ENCODE assay signal across 8 cellular contexts in the genomic region with DNA sequence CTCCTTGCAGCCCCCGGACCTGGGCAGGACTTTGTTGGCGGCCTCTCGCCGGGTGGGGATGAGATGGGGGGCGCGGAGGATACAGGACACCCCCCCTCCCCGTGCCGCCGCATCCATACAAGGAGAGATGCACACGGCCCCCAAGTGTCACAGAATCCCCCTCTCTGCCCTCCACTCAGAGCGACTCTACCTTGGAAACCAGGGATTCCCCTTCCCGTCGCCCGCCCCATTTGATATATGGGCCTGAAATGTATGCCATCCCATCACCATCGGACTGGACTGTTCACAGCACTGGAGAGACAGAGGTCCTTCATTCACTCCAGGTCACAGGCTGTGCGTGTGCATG. TPM values are rescaled to one million over a fixed set of nuclear protein-coding genes. Genes with fewer than 3 reads are reported as not detected.
DNase-seq lines count a peak whose midpoint lies in the region; ATAC-seq and TF ChIP-seq lines count a peak whose summit lies in the region.

No MANE protein-coding gene starts in this region.

- ATAC-seq in DND-41 (ENCODE audit: insufficient read depth, low read depth) = peak; percentile 35; the same call in 2 of the 3 replicates
- peak; percentile 16 for ATAC-seq in HG03135 (IDR thresholded peaks at IDR 0.05; ENCODE audit: unreplicated experiment)
- ATAC-seq in body of pancreas = no peak
- ATAC-seq in HG03139 (IDR thresholded peaks at IDR 0.05; ENCODE audit: unreplicated experiment) = no peak

- no peak for TF ChIP-seq EP300 in transverse colon (IDR thresholded peaks at IDR 0.05; ENCODE audit: low read depth)

- H3K27ac ChIP-seq in DND-41 (ENCODE audit: low read length) (peak overlapping the region; percentile 49; the same call in 1 of the 2 replicates), body of pancreas (peak overlapping the region in 3 of 4 donors; percentile 51 to 71 (median 70)), transverse colon (peak overlapping the region; percentile 81 to 87 (median 84))

- peaks cover 18% of the 10 kb centered on the region for H3K4me1 ChIP-seq in DND-41 (ENCODE audit: insufficient read depth, low read length)
- peaks cover 12% of the 10 kb centered on the region for H3K4me1 ChIP-seq in body of pancreas
- H3K4me1 ChIP-seq in transverse colon = peaks cover 0 to 9% (median 2%) of the 10 kb centered on the region in 4 donors

- H2AFZ ChIP-seq in DND-41 (ENCODE audit: low read depth, low read length) = peak overlapping the region; percentile 85

- H4K20me1 ChIP-seq in DND-41 (ENCODE audit: insufficient read depth, low read length) = no peaks in the 10 kb centered on the region

- H3K4me3 ChIP-seq in DND-41 (ENCODE audit: low read depth in 1 of 2, low read length in 2 of 2) (peak overlapping the region; percentile 51 to 76; a peak in 3 of 4 replicates), body of pancreas (peak overlapping the region; percentile 28 to 56), lower leg skin (ENCODE audit: low read depth, poor library complexity, severe bottlenecking) (peak overlapping the region; percentile 45), transverse colon (peak overlapping the region; percentile 55 to 89 (median 64))

- H3K27me3 ChIP-seq in DND-41 (ENCODE audit: insufficient read depth, low read length, poor library complexity) (no peaks in the 10 kb centered on the region), body of pancreas (no peaks in the 10 kb centered on the region), transverse colon (no peaks in the 10 kb centered on the region)

- H3K36me3 ChIP-seq in DND-41 (ENCODE audit: insufficient read depth, low read length) = no peaks in the 10 kb centered on the region
- no peaks in the 10 kb centered on the region for H3K36me3 ChIP-seq in body of pancreas (replicated peaks in 1 of 2; ENCODE audit: insufficient read depth in 1 of 2, low read depth in 2 of 2)
- H3K36me3 ChIP-seq in transverse colon = no peaks in the 10 kb centered on the region

- H3K9ac ChIP-seq in DND-41 (ENCODE audit: low read depth, low read length) = peak overlapping the region; percentile 68

- TF ChIP-seq CTCF in DND-41 (IDR thresholded peaks at IDR 0.05; ENCODE audit: borderline replicate concordance, extremely low read depth, low read length, poor library complexity, severe bottlenecking) (no peak), body of pancreas (IDR thresholded peaks at IDR 0.05) (no peak), lower leg skin (IDR thresholded peaks at IDR 0.05) (no peak), transverse colon (IDR thresholded peaks at IDR 0.05) (no peak)

- in situ Hi-C loops in transverse colon (cut with MboI; ENCODE audit: low pct_ligation_motif_present in 1 of 4, low pct_unique_long_range_greater_than_20kb in 1 of 4, low sequenced_read_pairs in 3 of 4) = no loop called here

- TF ChIP-seq POLR2A in body of pancreas (IDR thresholded peaks at IDR 0.05) (no peak), lower leg skin (IDR thresholded peaks at IDR 0.05) (no peak), transverse colon (IDR thresholded peaks at IDR 0.05) (no peak)

- no peaks in the 10 kb centered on the region for H3K9me3 ChIP-seq in DND-41 (ENCODE audit: insufficient read depth, low read length, severe bottlenecking)
- no peaks in the 10 kb centered on the region for H3K9me3 ChIP-seq in body of pancreas
- H3K9me3 ChIP-seq in transverse colon = no peaks in the 10 kb centered on the region

- no peak for DNase-seq in DND-41
- DNase-seq in body of pancreas = no peak
- no peak for DNase-seq in lower leg skin (ENCODE audit: low spot score in 2 of 2)
- DNase-seq in transverse colon = no peak
- DNase-seq in foreskin melanocyte = no peak
- no peak for DNase-seq in 8988T

- 0 to 4% methylated on average over 2 to 4 of the region's 16 CpGs for WGBS in body of pancreas, 2 donors
- WGBS in lower leg skin, 2 donors = 0 to 41% methylated on average over 7 to 15 of the region's 16 CpGs
- WGBS in transverse colon (ENCODE audit: low coverage in 1 of 2), 2 donors = 34% methylated on average over 16 of the region's 16 CpGs; no CpG with 5 or more reads in 1 of the 2 donors

- intact Hi-C loops in body of pancreas (cut with DNase I) (no loop called here), lower leg skin (cut with DNase I; ENCODE audit: low total_unique reads) (no loop called here), transverse colon (cut with DNase I; ENCODE audit: low total_unique reads) (no loop called here)

- H3K79me2 ChIP-seq in DND-41 (ENCODE audit: insufficient read depth, low read length) = no peaks in the 10 kb centered on the region

- peak overlapping the region; percentile 78 for H3K4me2 ChIP-seq in DND-41 (ENCODE audit: insufficient read depth, low read length)

RNA-seq across cellular contexts. Expression of gene PORCN, which starts 0.4 kb away (rescaled TPM):
- 10 to 100 TPM in 1 of 2 donors, 1 to 10 TPM in 1; 6.2 to 22.7 TPM for total RNA-seq in body of pancreas
- 10 to 100 TPM; 18.6 to 32.0 (median 23.2) TPM for total RNA-seq in lower leg skin
- total RNA-seq in transverse colon = 10 to 100 TPM in 1 of 4 donors, 1 to 10 TPM in 3; 1.5 to 10.1 (median 8.2) TPM

RNA-seq across cellular contexts. Expression of gene EBP, which starts 12.4 kb away (rescaled TPM):
- 10 to 100 TPM; 14.8 to 19.7 TPM for total RNA-seq in body of pancreas
- 10 to 100 TPM; 43.5 to 87.0 (median 64.1) TPM for total RNA-seq in lower leg skin
- total RNA-seq in transverse colon = 10 to 100 TPM; 19.9 to 88.7 (median 67.6) TPM

RNA-seq across cellular contexts. Expression of gene TBC1D25, which starts 30.3 kb away (rescaled TPM):
- total RNA-seq in body of pancreas = 1 to 10 TPM; 5.4 to 5.9 TPM
- 10 to 100 TPM; 11.6 to 43.8 (median 16.2) TPM for total RNA-seq in lower leg skin
- total RNA-seq in transverse colon = 10 to 100 TPM in 3 of 4 donors, 1 to 10 TPM in 1; 8.1 to 27.7 (median 13.3) TPM

RNA-seq across cellular contexts. Expression of gene FTSJ1, which starts 33.2 kb away (rescaled TPM):
- total RNA-seq in body of pancreas (10 to 100 TPM; 37.1 to 56.4 TPM), lower leg skin (10 to 100 TPM; 29.8 to 46.4 (median 42.2) TPM), transverse colon (10 to 100 TPM; 15.3 to 33.2 (median 31.1) TPM)

RNA-seq across cellular contexts. Expression of gene SLC38A5, which starts 39.2 kb away (rescaled TPM):
- 100 to 1,000 TPM in 1 of 2 donors, 10 to 100 TPM in 1; 83.8 to 166 TPM for total RNA-seq in body of pancreas
- 10 to 100 TPM; 21.8 to 34.2 (median 25.4) TPM for total RNA-seq in lower leg skin
- 10 to 100 TPM in 3 of 4 donors, 1 to 10 TPM in 1; 5.7 to 14.3 (median 11.3) TPM for total RNA-seq in transverse colon

Comparison
In these comparisons a context has a peak if more than half of its experiments do, and no peak if none do; other contexts are left out.
1. ATAC-seq: peak in DND-41 (single experiment) and HG03135 (single experiment); none in body of pancreas (single experiment) and HG03139 (single experiment).
2. Peak in every context shown above with its lines, with median percentiles within 50 percentile points of each other: H3K27ac ChIP-seq and H3K4me3 ChIP-seq.